1 cellular context compared by ENCODE assay signal in genomic region chr20:62923059-62923668, GRCh38.
TF ChIP-seq lines count a peak whose summit lies in the region.

No MANE protein-coding gene starts in this region.

TF ChIP-seq in endothelial cell of umbilical vein, 7 proteins besides CTCF, POLR2A, EP300 and RAD21:
- peak; percentile 31 for TF ChIP-seq JUN (IDR thresholded peaks at IDR 0.05; ENCODE audit: borderline replicate concordance, insufficient read depth, insufficient read length, low read depth)
TF ChIP-seq in endothelial cell of umbilical vein: peak in this region for 1; not testable (repeated sequence) for 6.
